Comparison of ENCODE assay signal across 11 cellular contexts in genomic region chr19:1440418-1440801, GRCh38. TPM values are rescaled to one million over a fixed set of nuclear protein-coding genes. Genes with fewer than 3 reads are reported as not detected.
DNase-seq lines count a peak whose midpoint lies in the region; ATAC-seq and TF ChIP-seq lines count a peak whose summit lies in the region.
"Had no signal": no experiment of that assay in that cellular context is flagged by ENCODE, and none has a peak within 500 bp of the region (broad histone marks: within the 10 kb centered on the region; RNA-seq: fewer than 3 reads in every experiment).

No MANE protein-coding gene starts in this region.

- POLR2A ChIA-PET in activated CD4-positive, alpha-beta memory T cell treated with anti-CD3 and anti-CD28 coated beads, Interleukin-2, amount 10 ng/mL, durations not matched to agents 7 days and 5 days (lab: Charles Lee): interaction anchor here (0.7 to 1.4 kb wide), 3 partner anchors 30 to 32 kb away, joined by 3 to 4 read pairs (median 3); no protein-coding TSS in a partner anchor

- H3K9me2 ChIP-seq in GM23338 (ENCODE audit: insufficient read depth): no peaks in the 10 kb centered on the region

- H3K36me3 ChIP-seq in BLaER1 treated with 17β-estradiol and CSF1 and Interleukin-3, amounts not matched to agents 10 nM and 100 nM: peaks cover 39 to 56% (median 50%) of the 10 kb centered on the region in 11 experiments
- H3K36me3 ChIP-seq in GM23338 (ENCODE audit: insufficient read depth): peaks cover 24% of the 10 kb centered on the region
- H3K36me3 ChIP-seq in mesenchymal stem cell (ENCODE audit: control insufficient read depth in 1 of 2, insufficient read depth in 2 of 2, low read depth in 1 of 2, low read length in 2 of 2): peaks cover 43 to 49% of the 10 kb centered on the region in 2 experiments

- peaks cover 44% of the 10 kb centered on the region for H3K27me3 Mint-ChIP-seq in GM23338 (ENCODE audit: insufficient read depth, low read depth, poor library complexity)
- peaks cover 2% of the 10 kb centered on the region for H3K27me3 Mint-ChIP-seq in activated CD4-positive, alpha-beta memory T cell treated with anti-CD3 and anti-CD28 coated beads, Interleukin-2, amount 10 ng/mL, durations not matched to agents 7 days and 5 days

- no peak overlapping the region for H4K8ac ChIP-seq in mesenchymal stem cell (ENCODE audit: low read length)

- H2BK5ac ChIP-seq in mesenchymal stem cell (ENCODE audit: low read depth, low read length, poor library complexity, severe bottlenecking): no peak overlapping the region

- peaks cover 24% of the 10 kb centered on the region for H3K79me2 ChIP-seq in GM23338 (replicated peaks; ENCODE audit: insufficient read depth)

- TF ChIP-seq CTCF in GM23338 (conservative IDR thresholded peaks at IDR 0.05; ENCODE audit: low read depth in 2 of 2): no peak

- DNase-seq in GM23338 (ENCODE audit: low spot score): no peak
- DNase-seq in activated CD4-positive, alpha-beta memory T cell treated with anti-CD3 and anti-CD28 coated beads, Interleukin-2, amount 10 ng/mL, durations not matched to agents 7 days and 5 days: no peak
- DNase-seq in mesenchymal stem cell: no peak
- no peak for DNase-seq in stimulated activated CD4-positive, alpha-beta T cell treated with anti-CD3 and anti-CD28 coated beads, Interleukin-4, amount 100 ng/mL, for 1 hour
- DNase-seq in head of caudate nucleus: no peak
- no peak for DNase-seq in anterior cingulate cortex (lab: John Stamatoyannopoulos, UW)
- DNase-seq: esophagus squamous epithelium, NCI-H2171 had no signal

- no peak overlapping the region for H3K23ac ChIP-seq in mesenchymal stem cell (ENCODE audit: low read length in 2 of 2)

- peaks cover 13% of the 10 kb centered on the region for H3K79me1 ChIP-seq in mesenchymal stem cell (replicated peaks; ENCODE audit: low read length, poor library complexity, severe bottlenecking)

- no peak overlapping the region for H3K4ac ChIP-seq in mesenchymal stem cell (ENCODE audit: low read depth in 1 of 2, low read length in 2 of 2)

- peaks cover 20% of the 10 kb centered on the region for H3K4me1 Mint-ChIP-seq in GM23338
- peaks cover 51% of the 10 kb centered on the region for H3K4me1 Mint-ChIP-seq in activated CD4-positive, alpha-beta memory T cell treated with anti-CD3 and anti-CD28 coated beads, Interleukin-2, amount 10 ng/mL, durations not matched to agents 7 days and 5 days

- H3K14ac ChIP-seq in mesenchymal stem cell (ENCODE audit: low read length in 2 of 2): no peak overlapping the region

- intact Hi-C loops in head of caudate nucleus (cut with DNase I): loop anchor here (5.0 kb wide), 1 partner anchor 33 kb away; the partner anchor contains the start of gene DAZAP1

- H2BK12ac ChIP-seq in mesenchymal stem cell (ENCODE audit: low read length in 2 of 2): no peak overlapping the region

- H2AK5ac ChIP-seq in mesenchymal stem cell (ENCODE audit: low read length, severe bottlenecking): no peak overlapping the region

- H3K36me3 Mint-ChIP-seq in GM23338 (ENCODE audit: low read depth): peaks cover 50% of the 10 kb centered on the region
- H3K36me3 Mint-ChIP-seq in activated CD4-positive, alpha-beta memory T cell treated with anti-CD3 and anti-CD28 coated beads, Interleukin-2, amount 10 ng/mL, durations not matched to agents 7 days and 5 days (ENCODE audit: low read depth): peaks cover 47% of the 10 kb centered on the region

- H3K27ac Mint-ChIP-seq in GM23338: peak overlapping the region; percentile 59; the same call in 1 of the 2 replicates
- H3K27ac Mint-ChIP-seq in activated CD4-positive, alpha-beta memory T cell treated with anti-CD3 and anti-CD28 coated beads, Interleukin-2, amount 10 ng/mL, durations not matched to agents 7 days and 5 days: no peak overlapping the region

- H2BK120ac ChIP-seq in mesenchymal stem cell (ENCODE audit: low read depth, low read length): no peak overlapping the region

- peak overlapping the region in 2 of 11 experiments; percentile 15 to 98; a peak in 2 of 22 replicates for H3K27ac ChIP-seq in BLaER1 treated with 17β-estradiol and CSF1 and Interleukin-3, amounts not matched to agents 10 nM and 100 nM
- H3K27ac ChIP-seq in GM23338 (ENCODE audit: low read depth): peak overlapping the region; percentile 72
- no peak overlapping the region for H3K27ac ChIP-seq in mesenchymal stem cell (ENCODE audit: low read length, poor library complexity, severe bottlenecking)
- H3K27ac ChIP-seq: neutrophil had no signal

- H3K9ac ChIP-seq in BLaER1 treated with 17β-estradiol and CSF1 and Interleukin-3, amounts not matched to agents 10 nM and 100 nM: peak overlapping the region; percentile 96 to 100 (median 99); a peak in 20 of 22 replicates
- H3K9ac ChIP-seq in mesenchymal stem cell (ENCODE audit: low read length): peak overlapping the region; percentile 29

- no peaks in the 10 kb centered on the region for H3K9me3 ChIP-seq in BLaER1 treated with 17β-estradiol and CSF1 and Interleukin-3, amounts not matched to agents 10 nM and 100 nM (replicated peaks in 1 of 11)
- H3K9me3 ChIP-seq in mesenchymal stem cell (ENCODE audit: control insufficient read depth, low read length): no peaks in the 10 kb centered on the region
- H3K9me3 ChIP-seq: esophagus squamous epithelium, neutrophil had no signal

- no peak overlapping the region for H3K18ac ChIP-seq in mesenchymal stem cell (ENCODE audit: low read depth in 1 of 2, low read length in 2 of 2)

- H2AFZ ChIP-seq in GM23338 (no peak overlapping the region), mesenchymal stem cell (ENCODE audit: low read depth, low read length) (no peak overlapping the region)

- H4K91ac ChIP-seq in mesenchymal stem cell (ENCODE audit: low read length): no peak overlapping the region

- peaks cover 77% of the 10 kb centered on the region for H3F3A ChIP-seq in GM23338 (replicated peaks; ENCODE audit: low read depth)

- CTCF ChIA-PET in activated CD4-positive, alpha-beta memory T cell treated with anti-CD3 and anti-CD28 coated beads, Interleukin-2, amount 10 ng/mL, durations not matched to agents 7 days and 5 days (lab: Charles Lee): no interaction called here

- H3K4me2 ChIP-seq in BLaER1 treated with 17β-estradiol and CSF1 and Interleukin-3, amounts not matched to agents 10 nM and 100 nM: peak overlapping the region; percentile 95 to 99 (median 98)
- H3K4me2 ChIP-seq in GM23338 (no peak overlapping the region), mesenchymal stem cell (ENCODE audit: low read length, poor library complexity, severe bottlenecking) (peak overlapping the region; percentile 11)

- peaks cover 2 to 9% (median 4%) of the 10 kb centered on the region in 11 experiments for H3K27me3 ChIP-seq in BLaER1 treated with 17β-estradiol and CSF1 and Interleukin-3, amounts not matched to agents 10 nM and 100 nM
- H3K27me3 ChIP-seq in GM23338 (ENCODE audit: insufficient read depth): no peaks in the 10 kb centered on the region
- H3K27me3 ChIP-seq in mesenchymal stem cell (ENCODE audit: control insufficient read depth in 1 of 2, insufficient read depth in 1 of 2, low read length in 2 of 2): no peaks in the 10 kb centered on the region

- H3K4me3 ChIP-seq in BLaER1 treated with 17β-estradiol and CSF1 and Interleukin-3, amounts not matched to agents 10 nM and 100 nM: peak overlapping the region in 9 of 10 experiments; percentile 77 to 98 (median 91); a peak in 16 of 20 replicates
- H3K4me3 ChIP-seq in GM23338: 0 out of 2 replicates have a peak overlapping the region, but pooled peaks have one; percentile 97
- H3K4me3 ChIP-seq in mesenchymal stem cell (ENCODE audit: insufficient read depth in 1 of 2, low read depth in 1 of 2, low read length in 2 of 2): peak overlapping the region in 1 of 2 experiments; percentile 7

- H3K9me3 Mint-ChIP-seq in GM23338: no peaks in the 10 kb centered on the region; the same call in 2 of the 3 replicates
- H3K9me3 Mint-ChIP-seq in activated CD4-positive, alpha-beta memory T cell treated with anti-CD3 and anti-CD28 coated beads, Interleukin-2, amount 10 ng/mL, durations not matched to agents 7 days and 5 days: no peaks in the 10 kb centered on the region

- WGBS in mesenchymal stem cell: 93% methylated on average over 14 of the region's 15 CpGs

- H3K4me1 ChIP-seq in BLaER1 treated with 17β-estradiol and CSF1 and Interleukin-3, amounts not matched to agents 10 nM and 100 nM: peaks cover 66 to 87% (median 78%) of the 10 kb centered on the region in 10 experiments
- peaks cover 16% of the 10 kb centered on the region; the same call in 1 of the 2 replicates for H3K4me1 ChIP-seq in GM23338 (ENCODE audit: insufficient read depth)
- H3K4me1 ChIP-seq in mesenchymal stem cell (ENCODE audit: control insufficient read depth, insufficient read depth, low read depth, low read length): peaks cover 42% of the 10 kb centered on the region

- ATAC-seq in GM23338: no peak
- no peak for ATAC-seq in HG02852 (IDR thresholded peaks at IDR 0.05; ENCODE audit: unreplicated experiment)

- H4K20me1 ChIP-seq in BLaER1 treated with 17β-estradiol and CSF1 and Interleukin-3, amounts not matched to agents 10 nM and 100 nM: peaks cover 59 to 97% (median 90%) of the 10 kb centered on the region in 11 experiments
- H4K20me1 ChIP-seq in GM23338 (replicated peaks; ENCODE audit: insufficient read depth): peaks cover 33% of the 10 kb centered on the region

- H2BK15ac ChIP-seq in mesenchymal stem cell (ENCODE audit: low read depth, poor library complexity, severe bottlenecking): no peak overlapping the region

- peak overlapping the region; percentile 97 for H3K4me3 Mint-ChIP-seq in GM23338
- H3K4me3 Mint-ChIP-seq in activated CD4-positive, alpha-beta memory T cell treated with anti-CD3 and anti-CD28 coated beads, Interleukin-2, amount 10 ng/mL, durations not matched to agents 7 days and 5 days: peak overlapping the region; percentile 99

RNA-seq across cellular contexts. Expression of gene RPS15, which starts 2.2 kb away (rescaled TPM):
- 2,953 and 3,723 TPM in 2 replicates for total RNA-seq in GM23338 (2014; rRNA removed; shearing (Covaris generic))
- 3,861 and 4,267 TPM in 2 replicates for polyA plus RNA-seq in GM23338 (2016; fragmentation: Nextera tagmentation; extraction: Ambion mirVana)
- 1,000 to 10,000 TPM; 1,378 to 1,409 TPM for total RNA-seq in activated CD4-positive, alpha-beta memory T cell treated with anti-CD3 and anti-CD28 coated beads, Interleukin-2, amount 10 ng/mL, durations not matched to agents 7 days and 5 days
- 2,213 TPM for polyA plus RNA-seq in mesenchymal stem cell (2013, experiment 1 of 2)
- 2,093 TPM for polyA plus RNA-seq in mesenchymal stem cell (2013, experiment 2 of 2)

RNA-seq across cellular contexts. Expression of gene APC2, which starts 9.5 kb away (rescaled TPM):
- total RNA-seq in GM23338 (2014; rRNA removed; shearing (Covaris generic)): 14.3 and 18.3 TPM in 2 replicates
- 1.4 TPM in 2 replicates for polyA plus RNA-seq in GM23338 (2016; fragmentation: Nextera tagmentation; extraction: Ambion mirVana)
- total RNA-seq in activated CD4-positive, alpha-beta memory T cell treated with anti-CD3 and anti-CD28 coated beads, Interleukin-2, amount 10 ng/mL, durations not matched to agents 7 days and 5 days: under 1 TPM in 1 of 2 experiments, not detected in 1; 0.03 TPM
- 0.23 TPM for polyA plus RNA-seq in mesenchymal stem cell (2013, experiment 1 of 2)
- polyA plus RNA-seq in mesenchymal stem cell (2013, experiment 2 of 2): 0.23 TPM

RNA-seq across cellular contexts. Expression of gene DAZAP1, which starts 33.0 kb away (rescaled TPM):
- 180 and 194 TPM in 2 replicates for total RNA-seq in GM23338 (2014; rRNA removed; shearing (Covaris generic))
- polyA plus RNA-seq in GM23338 (2016; fragmentation: Nextera tagmentation; extraction: Ambion mirVana): 44.1 and 48.1 TPM in 2 replicates
- total RNA-seq in activated CD4-positive, alpha-beta memory T cell treated with anti-CD3 and anti-CD28 coated beads, Interleukin-2, amount 10 ng/mL, durations not matched to agents 7 days and 5 days: 100 to 1,000 TPM; 194 to 218 TPM
- polyA plus RNA-seq in mesenchymal stem cell (2013, experiment 1 of 2): 65.2 TPM
- polyA plus RNA-seq in mesenchymal stem cell (2013, experiment 2 of 2): 66.2 TPM

RNA-seq across cellular contexts. Expression of gene C19orf25, which starts 38.6 kb away (rescaled TPM):
- total RNA-seq in GM23338 (2014; rRNA removed; shearing (Covaris generic)): 61.1 and 64.9 TPM in 2 replicates
- 43.5 and 50.1 TPM in 2 replicates for polyA plus RNA-seq in GM23338 (2016; fragmentation: Nextera tagmentation; extraction: Ambion mirVana)
- 10 to 100 TPM; 38.4 to 38.5 TPM for total RNA-seq in activated CD4-positive, alpha-beta memory T cell treated with anti-CD3 and anti-CD28 coated beads, Interleukin-2, amount 10 ng/mL, durations not matched to agents 7 days and 5 days
- polyA plus RNA-seq in mesenchymal stem cell (2013, experiment 1 of 2): 19.7 TPM
- 19.4 TPM for polyA plus RNA-seq in mesenchymal stem cell (2013, experiment 2 of 2)

RNA-seq across cellular contexts. Expression of gene GAMT, which starts 39.1 kb away (rescaled TPM):
- 21.5 and 27.3 TPM in 2 replicates for total RNA-seq in GM23338 (2014; rRNA removed; shearing (Covaris generic))
- polyA plus RNA-seq in GM23338 (2016; fragmentation: Nextera tagmentation; extraction: Ambion mirVana): 33.6 and 36.9 TPM in 2 replicates
- total RNA-seq in activated CD4-positive, alpha-beta memory T cell treated with anti-CD3 and anti-CD28 coated beads, Interleukin-2, amount 10 ng/mL, durations not matched to agents 7 days and 5 days: 10 to 100 TPM; 13.2 to 13.8 TPM
- 33.5 TPM for polyA plus RNA-seq in mesenchymal stem cell (2013, experiment 1 of 2)
- polyA plus RNA-seq in mesenchymal stem cell (2013, experiment 2 of 2): 34.5 TPM

Comparison
In these comparisons a context has a peak if more than half of its experiments do, and no peak if none do; other contexts are left out.
1. RNA of gene APC2, which starts 9.5 kb away (total RNA-seq): 14.3 to 18.3 TPM in GM23338; 0.03 TPM in activated CD4-positive, alpha-beta memory T cell treated with anti-CD3 and anti-CD28 coated beads, Interleukin-2, amount 10 ng/mL, durations not matched to agents 7 days and 5 days; every median in the first group is over 10 times any median in the second.